ENCODE assay signal across 14 cellular contexts in genomic region chr7:18829518-18830252, GRCh38.
DNase-seq lines count a peak whose midpoint lies in the region; ATAC-seq, FAIRE-seq and TF ChIP-seq lines count a peak whose summit lies in the region.
"Had no signal": no experiment of that assay in that cellular context is flagged by ENCODE, and none has a peak within 500 bp of the region (broad histone marks: within the 10 kb centered on the region; RNA-seq: fewer than 3 reads in every experiment).

No MANE protein-coding gene starts in this region.

- no peak overlapping the region for H2BK5ac ChIP-seq in mesenchymal stem cell (ENCODE audit: low read depth, low read length, poor library complexity, severe bottlenecking)

- no peaks in the 10 kb centered on the region for H3K4me1 Mint-ChIP-seq in activated CD8-positive, alpha-beta memory T cell treated with anti-CD3 and anti-CD28 coated beads, Interleukin-2, amount 10 ng/mL, durations not matched to agents 7 days and 5 days

- peak; percentile 48 for DNase-seq in AG09309 (ENCODE audit: low read depth)
- no peak for DNase-seq in GM12878 (ENCODE audit: low read depth, low spot score)
- peak; percentile 23 for DNase-seq in mesenchymal stem cell
- DNase-seq in activated CD8-positive, alpha-beta memory T cell treated with anti-CD3 and anti-CD28 coated beads, Interleukin-2, amount 10 ng/mL, durations not matched to agents 7 days and 5 days, result no peak
- DNase-seq in DMS153 (lab: John Stamatoyannopoulos, UW), result no peak
- DNase-seq in NCI-H524 treated with DMSO at 0.1 percent for 48 hours (lab: John Stamatoyannopoulos, UW), result no peak
- DNase-seq in NCI-H146 (lab: John Stamatoyannopoulos, UW), result no peak
- DNase-seq: body of pancreas; CD4-positive, alpha-beta T cell; left cardiac atrium; NCI-H1105; PC-9 had no signal

- BruUV-seq in GM12878 (replicated peaks; lab: Mats Ljungman, UMichigan), result no TSS peak

- SMC1A ChIA-PET in GM12878 (lab: Charles Lee; ENCODE audit: uncharacterized antibody, unreplicated experiment), result no interaction called here

- no peak for FAIRE-seq in GM12878 (lab: Jason Lieb, UNC)
- FAIRE-seq: pancreas had no signal

- H3K18ac ChIP-seq in mesenchymal stem cell (ENCODE audit: low read depth in 1 of 2, low read length in 2 of 2), result no peak overlapping the region

- H3K23ac ChIP-seq in mesenchymal stem cell (ENCODE audit: low read length in 2 of 2), result no peak overlapping the region

- POLR2A ChIA-PET in GM12878 (lab: Charles Lee), result no interaction called here

- no peaks in the 10 kb centered on the region for H3K79me2 ChIP-seq in GM12878 (ENCODE audit: control insufficient read depth, insufficient read depth, low read length)

- H3K27me3 ChIP-seq in GM12878 (replicated peaks in 1 of 2; ENCODE audit: control insufficient read depth in 2 of 2, insufficient read depth in 2 of 2, low read length in 1 of 2) (no peaks in the 10 kb centered on the region), mesenchymal stem cell (ENCODE audit: control insufficient read depth in 1 of 2, insufficient read depth in 1 of 2, low read length in 2 of 2) (no peaks in the 10 kb centered on the region)
- H3K27me3 ChIP-seq: body of pancreas, pancreas had no signal

- H4K91ac ChIP-seq in mesenchymal stem cell (ENCODE audit: low read length), result no peak overlapping the region

- H3K27me3 Mint-ChIP-seq in activated CD8-positive, alpha-beta memory T cell treated with anti-CD3 and anti-CD28 coated beads, Interleukin-2, amount 10 ng/mL, durations not matched to agents 7 days and 5 days, result no peaks in the 10 kb centered on the region
- H3K27me3 Mint-ChIP-seq: CD4-positive, alpha-beta T cell had no signal

- no peak overlapping the region for H3K4ac ChIP-seq in mesenchymal stem cell (ENCODE audit: low read depth in 1 of 2, low read length in 2 of 2)

- no peak overlapping the region for H3K4me3 ChIP-seq in AG09309 (ENCODE audit: control insufficient read depth, low read depth, low read length)
- H3K4me3 ChIP-seq in GM12878, result no peak overlapping the region
- H3K4me3 ChIP-seq in mesenchymal stem cell (ENCODE audit: insufficient read depth in 1 of 2, low read depth in 1 of 2, low read length in 2 of 2), result peak overlapping the region in 1 of 2 experiments; percentile 66
- H3K4me3 ChIP-seq: body of pancreas, pancreas, PC-9 had no signal

- TF ChIP-seq POLR2A in GM12878 (IDR thresholded peaks at IDR 0.05; ENCODE audit: low read depth, low read length), result no peak

- H2AK5ac ChIP-seq in mesenchymal stem cell (ENCODE audit: low read length, severe bottlenecking), result no peak overlapping the region

- H3K9me3 Mint-ChIP-seq in activated CD8-positive, alpha-beta memory T cell treated with anti-CD3 and anti-CD28 coated beads, Interleukin-2, amount 10 ng/mL, durations not matched to agents 7 days and 5 days (ENCODE audit: low read depth), result no peaks in the 10 kb centered on the region
- H3K9me3 Mint-ChIP-seq: CD4-positive, alpha-beta T cell had no signal

- H3K4me3 Mint-ChIP-seq in activated CD8-positive, alpha-beta memory T cell treated with anti-CD3 and anti-CD28 coated beads, Interleukin-2, amount 10 ng/mL, durations not matched to agents 7 days and 5 days, result no peak overlapping the region
- H3K4me3 Mint-ChIP-seq: CD4-positive, alpha-beta T cell had no signal

- TF ChIP-seq RAD21 in Ishikawa (IDR thresholded peaks at IDR 0.05; ENCODE audit: low read depth) (no peak), GM12878 (IDR thresholded peaks at IDR 0.05; ENCODE audit: insufficient read depth, low read depth, low read length) (no peak)

- WGBS in GM12878 (ENCODE audit: insufficient coverage, insufficient replicate concordance, low lambda C conversion rate, missing lambda C conversion rate), result 37% methylated on average over 4 of the region's 4 CpGs
- WGBS in mesenchymal stem cell, result 63% methylated on average over 4 of the region's 4 CpGs

- H3K27ac Mint-ChIP-seq in activated CD8-positive, alpha-beta memory T cell treated with anti-CD3 and anti-CD28 coated beads, Interleukin-2, amount 10 ng/mL, durations not matched to agents 7 days and 5 days, result no peak overlapping the region
- H3K27ac Mint-ChIP-seq: CD4-positive, alpha-beta T cell had no signal

- no peak overlapping the region for H3K9ac ChIP-seq in GM12878 (ENCODE audit: control insufficient read depth, insufficient read depth, low read length)
- peak overlapping the region; percentile 84 for H3K9ac ChIP-seq in mesenchymal stem cell (ENCODE audit: low read length)

- H3K36me3 Mint-ChIP-seq in activated CD8-positive, alpha-beta memory T cell treated with anti-CD3 and anti-CD28 coated beads, Interleukin-2, amount 10 ng/mL, durations not matched to agents 7 days and 5 days, result no peaks in the 10 kb centered on the region

- in situ Hi-C loops in GM12878 (cut with MboI), result no loop called here

- TF ChIP-seq EP300 in Ishikawa (IDR thresholded peaks at IDR 0.05; ENCODE audit: borderline replicate concordance), result no peak
- no peak for TF ChIP-seq EP300 in GM12878 (IDR thresholded peaks at IDR 0.05; ENCODE audit: borderline replicate concordance in 1 of 2, control insufficient read depth in 1 of 2, low read depth in 2 of 2, low read length in 2 of 2)

- H3K79me1 ChIP-seq in mesenchymal stem cell (replicated peaks; ENCODE audit: low read length, poor library complexity, severe bottlenecking), result no peaks in the 10 kb centered on the region

- H3K9me3 ChIP-seq in GM12878 (replicated peaks; ENCODE audit: control insufficient read depth, insufficient read depth, low read length) (no peaks in the 10 kb centered on the region), mesenchymal stem cell (ENCODE audit: control insufficient read depth, low read length) (no peaks in the 10 kb centered on the region)
- H3K9me3 ChIP-seq: body of pancreas, pancreas had no signal

- H2AFZ ChIP-seq in GM12878 (ENCODE audit: control insufficient read depth, low read depth, low read length), result no peak overlapping the region
- H2AFZ ChIP-seq in mesenchymal stem cell (ENCODE audit: low read depth, low read length), result no peak overlapping the region
- H2AFZ ChIP-seq: PC-9 had no signal

- H3K4me2 ChIP-seq in GM12878 (ENCODE audit: control insufficient read depth, insufficient read depth) (no peak overlapping the region), mesenchymal stem cell (ENCODE audit: low read length, poor library complexity, severe bottlenecking) (no peak overlapping the region)
- H3K4me2 ChIP-seq: PC-9 had no signal

- H3K36me3 ChIP-seq in GM12878 (ENCODE audit: control insufficient read depth in 2 of 2, insufficient read depth in 2 of 2, low read length in 1 of 2) (no peaks in the 10 kb centered on the region), mesenchymal stem cell (ENCODE audit: control insufficient read depth in 1 of 2, insufficient read depth in 2 of 2, low read depth in 1 of 2, low read length in 2 of 2) (no peaks in the 10 kb centered on the region)
- H3K36me3 ChIP-seq: pancreas had no signal

- H2BK15ac ChIP-seq in mesenchymal stem cell (ENCODE audit: low read depth, poor library complexity, severe bottlenecking), result no peak overlapping the region

- H3K27ac ChIP-seq in GM12878 (ENCODE audit: control insufficient read depth, insufficient read depth) (no peak overlapping the region), mesenchymal stem cell (ENCODE audit: low read length, poor library complexity, severe bottlenecking) (no peak overlapping the region)
- H3K27ac ChIP-seq: body of pancreas, pancreas, PC-9 had no signal

- no peak overlapping the region for H3K14ac ChIP-seq in mesenchymal stem cell (ENCODE audit: low read length in 2 of 2)

- no peak for TF ChIP-seq CTCF in AG09309 (IDR thresholded peaks at IDR 0.05; ENCODE audit: control insufficient read depth, insufficient read depth, low read depth, low read length, missing control alignments)
- no peak for TF ChIP-seq CTCF in GM12878 (IDR thresholded peaks at IDR 0.05 in 2 of 3, conservative IDR thresholded peaks at IDR 0.05 in 1 of 3; ENCODE audit: control insufficient read depth in 2 of 3, extremely low read depth in 1 of 3, insufficient read depth in 1 of 3, low read depth in 3 of 3, low read length in 3 of 3)

- no peak overlapping the region for H2BK120ac ChIP-seq in mesenchymal stem cell (ENCODE audit: low read depth, low read length)

- H3K4me1 ChIP-seq in GM12878 (ENCODE audit: control insufficient read depth, insufficient read depth, low read length), result no peaks in the 10 kb centered on the region
- no peaks in the 10 kb centered on the region for H3K4me1 ChIP-seq in mesenchymal stem cell (ENCODE audit: control insufficient read depth, insufficient read depth, low read depth, low read length)
- H3K4me1 ChIP-seq: body of pancreas, pancreas had no signal

- ATAC-seq in GM12878, result no peak
- no peak for ATAC-seq in activated CD8-positive, alpha-beta memory T cell treated with anti-CD3 and anti-CD28 coated beads, Interleukin-2, amount 10 ng/mL, durations not matched to agents 7 days and 5 days
- ATAC-seq: body of pancreas, pancreas had no signal

- H2BK12ac ChIP-seq in mesenchymal stem cell (ENCODE audit: low read length in 2 of 2), result no peak overlapping the region

- H4K8ac ChIP-seq in mesenchymal stem cell (ENCODE audit: low read length), result no peak overlapping the region

- no peaks in the 10 kb centered on the region for H4K20me1 ChIP-seq in GM12878 (ENCODE audit: control insufficient read depth, insufficient read depth)

- intact Hi-C loops in GM12878 (cut with micrococcal nuclease; ENCODE audit: unreplicated experiment), result no loop called here

- RAD21 ChIA-PET in GM12878 (lab: Charles Lee; ENCODE audit: unreplicated experiment), result no interaction called here

- CTCF ChIA-PET in GM12878 (lab: Yijun Ruan, JAX), result no interaction called here
- CTCF ChIA-PET in activated CD8-positive, alpha-beta memory T cell treated with anti-CD3 and anti-CD28 coated beads, Interleukin-2, amount 10 ng/mL, durations not matched to agents 7 days and 5 days (lab: Charles Lee), result no interaction called here

TF ChIP-seq in Ishikawa, 13 proteins besides CTCF, POLR2A, EP300 and RAD21:
- TF ChIP-seq ZBTB7A (IDR thresholded peaks at IDR 0.05; ENCODE audit: low read depth) (no peak), YY1 (IDR thresholded peaks at IDR 0.05; ENCODE audit: low read depth) (no peak), FOXM1 (IDR thresholded peaks at IDR 0.05; ENCODE audit: borderline replicate concordance, low read depth) (no peak), CEBPB (IDR thresholded peaks at IDR 0.05) (0 out of 2 replicates have a peak, but pooled peaks have one; percentile 50)

TF ChIP-seq in GM12878, 131 proteins besides CTCF, POLR2A, EP300 and RAD21:
- TF ChIP-seq MTA2 (IDR thresholded peaks at IDR 0.05; ENCODE audit: low read depth) (peak; percentile 36; the same call in 1 of the 2 replicates), NBN (IDR thresholded peaks at IDR 0.05) (no peak), NRF1 (conservative IDR thresholded peaks at IDR 0.05; ENCODE audit: low read depth, low read length) (no peak), CHD2 (IDR thresholded peaks at IDR 0.05; ENCODE audit: borderline replicate concordance, low read depth, low read length) (no peak), SREBF1 (IDR thresholded peaks at IDR 0.05; ENCODE audit: low read length) (no peak), TCF3 (IDR thresholded peaks at IDR 0.05; ENCODE audit: borderline replicate concordance, insufficient read depth, low read depth, low read length) (no peak), RB1 (IDR thresholded peaks at IDR 0.05; ENCODE audit: borderline replicate concordance) (no peak), NR2F1 (conservative IDR thresholded peaks at IDR 0.05) (no peak), POLR2AphosphoS2 (IDR thresholded peaks at IDR 0.05; ENCODE audit: low read depth, low read length) (no peak)

Comparison
In these comparisons a context has a peak if more than half of its experiments do, and no peak if none do; other contexts are left out.
1. DNase-seq: peak in AG09309 (single experiment) and mesenchymal stem cell (single experiment); none in GM12878 (single experiment), activated CD8-positive, alpha-beta memory T cell treated with anti-CD3 and anti-CD28 coated beads, Interleukin-2, amount 10 ng/mL, durations not matched to agents 7 days and 5 days (single experiment), DMS153 (single experiment), NCI-H524 treated with DMSO at 0.1 percent for 48 hours (single experiment) and NCI-H146 (single experiment).